In the genomic region with DNA sequence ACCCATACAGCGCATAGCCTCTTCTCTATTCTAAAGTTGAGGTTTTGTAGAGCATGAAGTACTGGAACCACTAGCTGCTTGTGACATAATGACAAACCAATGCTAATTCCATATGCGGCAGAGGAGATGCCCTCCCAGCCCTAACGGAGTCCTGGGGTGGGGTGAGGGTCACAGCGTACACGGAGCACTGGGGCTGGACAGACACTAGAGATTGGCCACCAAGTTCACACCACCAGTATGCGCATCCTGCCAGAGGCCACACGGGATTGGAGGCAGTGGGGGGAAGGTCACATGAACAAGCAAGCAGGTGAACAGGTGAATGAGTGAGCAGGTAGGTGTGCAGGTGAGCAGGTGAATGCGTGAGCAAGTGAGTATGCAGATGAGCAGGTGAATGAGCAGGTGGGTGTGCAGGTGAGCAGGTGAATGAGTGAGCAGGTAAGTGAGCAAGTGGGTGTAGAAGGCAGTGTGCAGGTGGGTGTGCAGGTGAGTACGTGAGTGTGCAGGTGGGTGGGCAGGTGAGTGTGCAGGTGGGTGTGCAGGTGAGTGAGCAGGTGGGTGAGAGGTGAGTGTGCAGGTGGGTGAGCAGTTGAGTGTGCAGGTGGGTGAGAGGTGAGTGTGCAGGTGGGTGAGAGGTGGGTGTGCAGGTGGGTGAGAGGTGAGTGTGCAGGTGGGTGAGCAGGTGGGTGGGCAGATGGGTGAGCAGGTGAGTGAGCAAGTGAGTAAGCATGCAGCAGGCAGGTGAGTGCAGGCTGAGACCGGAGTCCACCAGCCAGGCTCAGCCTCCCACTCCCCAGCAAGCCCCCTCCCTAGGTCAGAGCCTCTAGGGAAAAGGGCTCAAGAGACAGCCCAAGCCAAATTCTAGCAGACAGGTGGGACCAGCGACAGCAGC, we compare ENCODE assay signal across 1 cellular context.
TF ChIP-seq lines count a peak whose summit lies in the region.

No MANE protein-coding gene starts in this region.

TF ChIP-seq in SK-N-SH treated with all-trans-retinoic acid at 6 μM for 48 hours, 23 proteins besides CTCF, POLR2A, EP300 and RAD21 (continued from another document):
- TF ChIP-seq, protein P1, sequence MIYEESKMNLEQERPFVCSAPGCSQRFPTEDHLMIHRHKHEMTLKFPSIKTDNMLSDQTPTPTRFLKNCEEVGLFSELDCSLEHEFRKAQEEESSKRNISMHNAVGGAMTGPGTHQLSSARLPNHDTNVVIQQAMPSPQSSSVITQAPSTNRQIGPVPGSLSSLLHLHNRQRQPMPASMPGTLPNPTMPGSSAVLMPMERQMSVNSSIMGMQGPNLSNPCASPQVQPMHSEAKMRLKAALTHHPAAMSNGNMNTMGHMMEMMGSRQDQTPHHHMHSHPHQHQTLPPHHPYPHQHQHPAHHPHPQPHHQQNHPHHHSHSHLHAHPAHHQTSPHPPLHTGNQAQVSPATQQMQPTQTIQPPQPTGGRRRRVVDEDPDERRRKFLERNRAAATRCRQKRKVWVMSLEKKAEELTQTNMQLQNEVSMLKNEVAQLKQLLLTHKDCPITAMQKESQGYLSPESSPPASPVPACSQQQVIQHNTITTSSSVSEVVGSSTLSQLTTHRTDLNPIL (CRISPR knock-in tag; IDR thresholded peaks at IDR 0.05; ENCODE audit: low read depth): no peak
- TF ChIP-seq GLIS3 (CRISPR knock-in tag; IDR thresholded peaks at IDR 0.05) (no peak), ARNTL (CRISPR knock-in tag; IDR thresholded peaks at IDR 0.05; ENCODE audit: borderline replicate concordance, low read depth) (no peak), PPARA (CRISPR knock-in tag; IDR thresholded peaks at IDR 0.05; ENCODE audit: borderline replicate concordance) (no peak), ZC3H10 (CRISPR knock-in tag; IDR thresholded peaks at IDR 0.05) (no peak), ZFP3 (CRISPR knock-in tag; IDR thresholded peaks at IDR 0.05) (no peak), ESRRG (CRISPR knock-in tag; IDR thresholded peaks at IDR 0.05) (no peak)
- TF ChIP-seq, protein P2, sequence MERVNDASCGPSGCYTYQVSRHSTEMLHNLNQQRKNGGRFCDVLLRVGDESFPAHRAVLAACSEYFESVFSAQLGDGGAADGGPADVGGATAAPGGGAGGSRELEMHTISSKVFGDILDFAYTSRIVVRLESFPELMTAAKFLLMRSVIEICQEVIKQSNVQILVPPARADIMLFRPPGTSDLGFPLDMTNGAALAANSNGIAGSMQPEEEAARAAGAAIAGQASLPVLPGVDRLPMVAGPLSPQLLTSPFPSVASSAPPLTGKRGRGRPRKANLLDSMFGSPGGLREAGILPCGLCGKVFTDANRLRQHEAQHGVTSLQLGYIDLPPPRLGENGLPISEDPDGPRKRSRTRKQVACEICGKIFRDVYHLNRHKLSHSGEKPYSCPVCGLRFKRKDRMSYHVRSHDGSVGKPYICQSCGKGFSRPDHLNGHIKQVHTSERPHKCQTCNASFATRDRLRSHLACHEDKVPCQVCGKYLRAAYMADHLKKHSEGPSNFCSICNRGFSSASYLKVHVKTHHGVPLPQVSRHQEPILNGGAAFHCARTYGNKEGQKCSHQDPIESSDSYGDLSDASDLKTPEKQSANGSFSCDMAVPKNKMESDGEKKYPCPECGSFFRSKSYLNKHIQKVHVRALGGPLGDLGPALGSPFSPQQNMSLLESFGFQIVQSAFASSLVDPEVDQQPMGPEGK (CRISPR knock-in tag; IDR thresholded peaks at IDR 0.05; ENCODE audit: borderline replicate concordance): no peak
- TF ChIP-seq, protein P3, sequence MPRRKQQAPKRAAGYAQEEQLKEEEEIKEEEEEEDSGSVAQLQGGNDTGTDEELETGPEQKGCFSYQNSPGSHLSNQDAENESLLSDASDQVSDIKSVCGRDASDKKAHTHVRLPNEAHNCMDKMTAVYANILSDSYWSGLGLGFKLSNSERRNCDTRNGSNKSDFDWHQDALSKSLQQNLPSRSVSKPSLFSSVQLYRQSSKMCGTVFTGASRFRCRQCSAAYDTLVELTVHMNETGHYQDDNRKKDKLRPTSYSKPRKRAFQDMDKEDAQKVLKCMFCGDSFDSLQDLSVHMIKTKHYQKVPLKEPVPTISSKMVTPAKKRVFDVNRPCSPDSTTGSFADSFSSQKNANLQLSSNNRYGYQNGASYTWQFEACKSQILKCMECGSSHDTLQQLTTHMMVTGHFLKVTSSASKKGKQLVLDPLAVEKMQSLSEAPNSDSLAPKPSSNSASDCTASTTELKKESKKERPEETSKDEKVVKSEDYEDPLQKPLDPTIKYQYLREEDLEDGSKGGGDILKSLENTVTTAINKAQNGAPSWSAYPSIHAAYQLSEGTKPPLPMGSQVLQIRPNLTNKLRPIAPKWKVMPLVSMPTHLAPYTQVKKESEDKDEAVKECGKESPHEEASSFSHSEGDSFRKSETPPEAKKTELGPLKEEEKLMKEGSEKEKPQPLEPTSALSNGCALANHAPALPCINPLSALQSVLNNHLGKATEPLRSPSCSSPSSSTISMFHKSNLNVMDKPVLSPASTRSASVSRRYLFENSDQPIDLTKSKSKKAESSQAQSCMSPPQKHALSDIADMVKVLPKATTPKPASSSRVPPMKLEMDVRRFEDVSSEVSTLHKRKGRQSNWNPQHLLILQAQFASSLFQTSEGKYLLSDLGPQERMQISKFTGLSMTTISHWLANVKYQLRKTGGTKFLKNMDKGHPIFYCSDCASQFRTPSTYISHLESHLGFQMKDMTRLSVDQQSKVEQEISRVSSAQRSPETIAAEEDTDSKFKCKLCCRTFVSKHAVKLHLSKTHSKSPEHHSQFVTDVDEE (CRISPR knock-in tag; IDR thresholded peaks at IDR 0.05): no peak
- TF ChIP-seq, protein P4, sequence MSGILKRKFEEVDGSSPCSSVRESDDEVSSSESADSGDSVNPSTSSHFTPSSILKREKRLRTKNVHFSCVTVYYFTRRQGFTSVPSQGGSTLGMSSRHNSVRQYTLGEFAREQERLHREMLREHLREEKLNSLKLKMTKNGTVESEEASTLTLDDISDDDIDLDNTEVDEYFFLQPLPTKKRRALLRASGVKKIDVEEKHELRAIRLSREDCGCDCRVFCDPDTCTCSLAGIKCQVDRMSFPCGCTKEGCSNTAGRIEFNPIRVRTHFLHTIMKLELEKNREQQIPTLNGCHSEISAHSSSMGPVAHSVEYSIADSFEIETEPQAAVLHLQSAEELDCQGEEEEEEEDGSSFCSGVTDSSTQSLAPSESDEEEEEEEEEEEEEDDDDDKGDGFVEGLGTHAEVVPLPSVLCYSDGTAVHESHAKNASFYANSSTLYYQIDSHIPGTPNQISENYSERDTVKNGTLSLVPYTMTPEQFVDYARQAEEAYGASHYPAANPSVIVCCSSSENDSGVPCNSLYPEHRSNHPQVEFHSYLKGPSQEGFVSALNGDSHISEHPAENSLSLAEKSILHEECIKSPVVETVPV (CRISPR knock-in tag; IDR thresholded peaks at IDR 0.05): no peak
TF ChIP-seq in SK-N-SH treated with all-trans-retinoic acid at 6 μM for 48 hours: peak in this region for 0.
